Comparison of ENCODE assay signal across 14 cellular contexts in the genomic region with DNA sequence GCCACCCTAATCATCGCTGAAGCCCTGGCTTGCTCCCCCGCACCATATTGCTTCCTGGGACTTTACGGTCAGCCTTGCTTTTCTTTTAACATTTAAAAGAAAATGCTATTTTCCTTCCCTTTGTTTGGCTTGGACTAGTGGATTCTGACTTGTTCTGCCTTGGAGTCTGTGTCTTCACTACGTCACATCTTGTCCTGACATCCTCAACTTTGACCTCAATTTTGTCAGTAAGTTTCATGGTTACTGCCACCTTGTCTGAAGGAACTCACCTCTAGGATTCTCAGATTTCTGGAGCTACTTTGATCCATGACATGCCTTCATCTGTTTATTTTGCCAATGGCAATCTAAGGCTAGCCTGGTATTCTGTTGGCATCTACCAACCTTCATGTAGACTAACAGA.
"Had no signal": no experiment of that assay in that cellular context is flagged by ENCODE, and none has a peak within 500 bp of the region (broad histone marks: within the 10 kb centered on the region; RNA-seq: fewer than 3 reads in every experiment).

No MANE protein-coding gene starts in this region.

- H3K27me3 Mint-ChIP-seq: activated CD4-positive, alpha-beta T cell treated with anti-CD3 and anti-CD28 coated beads, Interleukin-2, amount 10 ng/mL, durations not matched to agents 7 days and 5 days; naive B cell; stimulated activated memory B cell treated with anti-CD40 and anti-IgM and Interleukin-4, amounts not matched to agents 10 μg/mL and 1 μg/mL and 100 μg/mL, for 72 hours had no signal

- H2AFZ ChIP-seq: hepatocyte, parathyroid adenoma had no signal

- H3K27ac Mint-ChIP-seq: activated CD4-positive, alpha-beta T cell treated with anti-CD3 and anti-CD28 coated beads, Interleukin-2, amount 10 ng/mL, durations not matched to agents 7 days and 5 days; activated naive CD4-positive, alpha-beta T cell treated with anti-CD3 and anti-CD28 coated beads for 36 hours; stimulated activated memory B cell treated with anti-CD40 and anti-IgM and Interleukin-4, amounts not matched to agents 10 μg/mL and 1 μg/mL and 100 μg/mL, for 72 hours had no signal

- H3K27me3 ChIP-seq: adrenal gland, esophagus squamous epithelium, hepatocyte, tibial artery, vagina had no signal

- H3K9ac ChIP-seq: parathyroid adenoma had no signal

- H3K4me2 ChIP-seq: hepatocyte had no signal

- ATAC-seq: left lobe of liver; stimulated activated memory B cell treated with anti-CD40 and anti-IgM and Interleukin-4, amounts not matched to agents 10 μg/mL and 1 μg/mL and 100 μg/mL, for 72 hours had no signal

- H3K79me2 ChIP-seq: hepatocyte, parathyroid adenoma had no signal

- H3K9me3 ChIP-seq: adrenal gland, esophagus squamous epithelium, tibial artery, vagina had no signal

- H3K4me3 Mint-ChIP-seq: activated CD4-positive, alpha-beta T cell treated with anti-CD3 and anti-CD28 coated beads, Interleukin-2, amount 10 ng/mL, durations not matched to agents 7 days and 5 days; activated naive CD4-positive, alpha-beta T cell treated with anti-CD3 and anti-CD28 coated beads for 36 hours; stimulated activated memory B cell treated with anti-CD40 and anti-IgM and Interleukin-4, amounts not matched to agents 10 μg/mL and 1 μg/mL and 100 μg/mL, for 72 hours had no signal

- DNase-seq: activated CD4-positive, alpha-beta T cell treated with anti-CD3 and anti-CD28 coated beads, Interleukin-2, amount 10 ng/mL, durations not matched to agents 7 days and 5 days; activated naive CD4-positive, alpha-beta T cell treated with anti-CD3 and anti-CD28 coated beads for 36 hours; esophagus squamous epithelium; naive B cell; retina; T-helper 9 cell; tibial artery had no signal

- H3K4me3 ChIP-seq: adrenal gland, esophagus squamous epithelium, hepatocyte, tibial artery, vagina had no signal

- FAIRE-seq: keratinocyte had no signal

- H3K9me3 Mint-ChIP-seq: activated CD4-positive, alpha-beta T cell treated with anti-CD3 and anti-CD28 coated beads, Interleukin-2, amount 10 ng/mL, durations not matched to agents 7 days and 5 days; activated naive CD4-positive, alpha-beta T cell treated with anti-CD3 and anti-CD28 coated beads for 36 hours; naive B cell; stimulated activated memory B cell treated with anti-CD40 and anti-IgM and Interleukin-4, amounts not matched to agents 10 μg/mL and 1 μg/mL and 100 μg/mL, for 72 hours had no signal

- H3K27ac ChIP-seq: adrenal gland, esophagus squamous epithelium, hepatocyte, parathyroid adenoma, tibial artery, vagina had no signal
